In the genomic region with DNA sequence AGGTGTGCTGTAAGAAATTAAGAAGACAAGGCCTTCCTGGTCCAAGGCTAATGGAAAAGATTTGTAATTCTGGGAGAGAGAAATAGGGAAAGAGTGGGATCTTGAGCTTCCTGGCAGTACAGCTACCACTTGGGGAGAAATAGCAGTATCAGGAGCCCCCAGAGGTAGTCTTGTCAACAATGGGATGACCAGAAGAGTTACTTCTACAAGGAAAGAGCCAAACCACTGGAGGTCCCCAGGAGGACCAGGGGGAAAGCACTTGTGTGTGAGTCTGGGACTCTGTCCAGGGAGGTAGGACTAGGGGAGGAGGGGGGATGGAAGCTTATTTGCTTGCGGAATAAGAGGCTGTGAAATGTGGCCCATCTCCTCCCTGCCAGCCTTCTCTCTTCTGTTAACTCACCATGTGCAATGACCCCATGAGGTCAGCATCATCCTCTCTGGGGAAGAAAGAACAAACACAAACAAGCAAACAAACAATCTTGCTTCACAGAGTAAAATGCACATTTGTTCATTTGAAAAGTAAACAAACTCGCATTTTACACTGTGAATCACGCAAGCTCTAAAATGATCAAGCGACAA, we compare ENCODE assay signal across 19 cellular contexts.
DNase-seq lines count a peak whose midpoint lies in the region; ATAC-seq, FAIRE-seq and TF ChIP-seq lines count a peak whose summit lies in the region.
"Had no signal": no experiment of that assay in that cellular context is flagged by ENCODE, and none has a peak within 500 bp of the region (broad histone marks: within the 10 kb centered on the region; RNA-seq: fewer than 3 reads in every experiment).

No MANE protein-coding gene starts in this region.

- intact Hi-C loops in gastrocnemius medialis (cut with DNase I; ENCODE audit: low total_unique reads): no loop called here
- intact Hi-C loops in esophagus muscularis mucosa (cut with DNase I): no loop called here

- H3K4me1 ChIP-seq in H1 (replicated peaks in 1 of 4; ENCODE audit: control insufficient read depth in 3 of 4, insufficient read depth in 4 of 4, low read length in 3 of 4) (0 out of 7 replicates have a peak, but pooled peaks cover 0 to 2% (median 0%) of the 10 kb centered on the region in 4 experiments), gastrocnemius medialis (no peaks in the 10 kb centered on the region), esophagus muscularis mucosa (no peaks in the 10 kb centered on the region)
- H3K4me1 ChIP-seq: BLaER1, Caco-2 had no signal

- no peaks in the 10 kb centered on the region for H3K36me3 Mint-ChIP-seq in T-helper 1 cell treated with Interleukin-12 subunit alpha and Interleukin-12 subunit beta and Interleukin-4 antibody, amounts not matched to agents 30 μg/mL and 1 μg/mL, for 36 hours (ENCODE audit: low read depth)
- H3K36me3 Mint-ChIP-seq: CD4-positive, CD25-positive, alpha-beta regulatory T cell; CD8-positive, alpha-beta T cell had no signal

- POLR2A ChIA-PET in H1 (lab: Charles Lee; ENCODE audit: partially characterized antibody): no interaction called here

- H2BK12ac ChIP-seq in H1 (ENCODE audit: low read depth, low read length): no peak overlapping the region

- H3K27me3 Mint-ChIP-seq in T-helper 1 cell treated with Interleukin-12 subunit alpha and Interleukin-12 subunit beta and Interleukin-4 antibody, amounts not matched to agents 30 μg/mL and 1 μg/mL, for 36 hours (ENCODE audit: low read depth): no peaks in the 10 kb centered on the region
- H3K27me3 Mint-ChIP-seq: B cell had no signal

- H4K20me1 ChIP-seq in H1 (replicated peaks in 1 of 2; ENCODE audit: control insufficient read depth in 1 of 2, insufficient read depth in 2 of 2, low read length in 2 of 2): no peaks in the 10 kb centered on the region
- H4K20me1 ChIP-seq: BLaER1 had no signal

- no peak overlapping the region for H2BK120ac ChIP-seq in H1 (replicated peaks; ENCODE audit: low read depth, low read length)

- no peak overlapping the region for H3K23ac ChIP-seq in H1 (ENCODE audit: insufficient read length)

- H3K14ac ChIP-seq in H1 (ENCODE audit: insufficient read length): no peak overlapping the region

- no peak overlapping the region for H4K8ac ChIP-seq in H1 (ENCODE audit: extremely low read depth, insufficient read depth, low read length)

- TF ChIP-seq CTCF in H1 (IDR thresholded peaks at IDR 0.05; ENCODE audit: control extremely low read depth in 1 of 3, insufficient read depth in 1 of 3, low read depth in 1 of 3, low read length in 3 of 3) (no peak), gastrocnemius medialis (IDR thresholded peaks at IDR 0.05 in 4 of 5, conservative IDR thresholded peaks at IDR 0.05 in 1 of 5) (no peak), esophagus muscularis mucosa (IDR thresholded peaks at IDR 0.05) (no peak)

- H2BK15ac ChIP-seq in H1 (ENCODE audit: low read length): no peak overlapping the region

- H3K4me3 Mint-ChIP-seq in T-helper 1 cell treated with Interleukin-12 subunit alpha and Interleukin-12 subunit beta and Interleukin-4 antibody, amounts not matched to agents 30 μg/mL and 1 μg/mL, for 36 hours: no peak overlapping the region
- H3K4me3 Mint-ChIP-seq: B cell; CD4-positive, CD25-positive, alpha-beta regulatory T cell; CD8-positive, alpha-beta T cell had no signal

- DNase-seq in T-helper 1 cell (no peak), H1 (ENCODE audit: low read depth in 1 of 2, low spot score in 2 of 2) (no peak), gastrocnemius medialis (peak in 1 of 2 donors; percentile 25), NAMALWA (ENCODE audit: low spot score) (no peak), esophagus muscularis mucosa (ENCODE audit: extremely low spot score) (no peak)
- DNase-seq: Caco-2; CD4-positive, CD25-positive, alpha-beta regulatory T cell; CD8-positive, alpha-beta T cell; DMS153; DND-41; GOT3; H7; HCEC 1CT had no signal

- peak; percentile 53 to 56 for ATAC-seq in gastrocnemius medialis
- ATAC-seq: CD8-positive, alpha-beta T cell had no signal

- H2AFZ ChIP-seq in H1 (ENCODE audit: low read length): no peak overlapping the region

- TF ChIP-seq POLR2A in H1 (IDR thresholded peaks at IDR 0.05; ENCODE audit: control extremely low read depth in 1 of 2, low read depth in 2 of 2, low read length in 2 of 2): no peak
- no peak for TF ChIP-seq POLR2A in gastrocnemius medialis (IDR thresholded peaks at IDR 0.05)
- TF ChIP-seq POLR2A in esophagus muscularis mucosa (IDR thresholded peaks at IDR 0.05; ENCODE audit: low read depth): no peak

- H2BK5ac ChIP-seq in H1 (ENCODE audit: low read depth, low read length): no peak overlapping the region

- H3K18ac ChIP-seq in H1 (ENCODE audit: extremely low read depth, low read length): no peak overlapping the region

- no peak for TF ChIP-seq EP300 in H1 (IDR thresholded peaks at IDR 0.05; ENCODE audit: borderline replicate concordance in 1 of 2, low read depth in 2 of 2, low read length in 2 of 2)
- TF ChIP-seq EP300 in esophagus muscularis mucosa (IDR thresholded peaks at IDR 0.05): no peak

- H3K9me3 ChIP-seq in H1 (ENCODE audit: insufficient read depth in 2 of 2, low read depth in 1 of 2, low read length in 1 of 2): no peaks in the 10 kb centered on the region
- H3K9me3 ChIP-seq in gastrocnemius medialis: no peaks in the 10 kb centered on the region
- H3K9me3 ChIP-seq in esophagus muscularis mucosa: no peaks in the 10 kb centered on the region
- H3K9me3 ChIP-seq: BLaER1, Caco-2 had no signal

- H3K27ac ChIP-seq in H1 (ENCODE audit: low read depth, low read length): no peak overlapping the region
- H3K27ac ChIP-seq in gastrocnemius medialis: no peak overlapping the region
- H3K27ac ChIP-seq in esophagus muscularis mucosa (replicated peaks in 1 of 4): no peak overlapping the region
- H3K27ac ChIP-seq: BLaER1, C4-2B had no signal

- H2BK20ac ChIP-seq in H1 (ENCODE audit: low read length): no peak overlapping the region

- H3K4me2 ChIP-seq in H1 (ENCODE audit: insufficient read depth in 1 of 2, low read depth in 2 of 2, low read length in 2 of 2): no peak overlapping the region
- H3K4me2 ChIP-seq: BLaER1 had no signal

- H2AK5ac ChIP-seq in H1 (ENCODE audit: low read depth, low read length): no peak overlapping the region

- H3K4me3 ChIP-seq in H1 (ENCODE audit: extremely low read depth in 1 of 4, insufficient read depth in 2 of 4, low read depth in 3 of 4, low read length in 4 of 4) (no peak overlapping the region), gastrocnemius medialis (no peak overlapping the region), esophagus muscularis mucosa (no peak overlapping the region)
- H3K4me3 ChIP-seq: BLaER1 had no signal

- no peak overlapping the region for H3K56ac ChIP-seq in H1 (replicated peaks; ENCODE audit: insufficient read length, low read depth, low read length)

- H3K4me1 Mint-ChIP-seq in T-helper 1 cell treated with Interleukin-12 subunit alpha and Interleukin-12 subunit beta and Interleukin-4 antibody, amounts not matched to agents 30 μg/mL and 1 μg/mL, for 36 hours (ENCODE audit: low read depth): no peaks in the 10 kb centered on the region
- H3K4me1 Mint-ChIP-seq: B cell; CD4-positive, CD25-positive, alpha-beta regulatory T cell had no signal

- 99% methylated on average over 4 of the region's 4 CpGs; no CpG with 5 or more reads in 1 of the 2 experiments for WGBS in H1 (ENCODE audit: extremely low coverage in 1 of 2, insufficient coverage in 1 of 2, insufficient read length in 1 of 2, insufficient replicate concordance in 2 of 2, low coverage in 1 of 2, low lambda C conversion rate in 2 of 2, missing lambda C conversion rate in 1 of 2), 2 experiments
- 83% methylated on average over 4 of the region's 4 CpGs for WGBS in esophagus muscularis mucosa

- in situ Hi-C loops in gastrocnemius medialis (cut with MboI; ENCODE audit: low sequenced_read_pairs in 4 of 4): no loop called here

- no peak for TF ChIP-seq RAD21 in H1 (IDR thresholded peaks at IDR 0.05 in 1 of 2, conservative IDR thresholded peaks at IDR 0.05 in 1 of 2; ENCODE audit: low read depth in 2 of 2, low read length in 2 of 2)

- H4K91ac ChIP-seq in H1 (replicated peaks; ENCODE audit: insufficient read length, low read length): no peak overlapping the region

- no peaks in the 10 kb centered on the region for H3K79me2 ChIP-seq in H1 (ENCODE audit: control insufficient read depth in 1 of 2, insufficient read depth in 2 of 2, low read length in 2 of 2)

- H3K23me2 ChIP-seq in H1 (ENCODE audit: low read depth, low read length): no peaks in the 10 kb centered on the region

- H3K9ac ChIP-seq in H1 (replicated peaks in 1 of 4; ENCODE audit: extremely low read depth in 1 of 4, low read depth in 3 of 4, low read length in 3 of 4): no peak overlapping the region
- H3K9ac ChIP-seq: BLaER1 had no signal

- peaks cover 7% of the 10 kb centered on the region for H3K9me3 Mint-ChIP-seq in T-helper 1 cell treated with Interleukin-12 subunit alpha and Interleukin-12 subunit beta and Interleukin-4 antibody, amounts not matched to agents 30 μg/mL and 1 μg/mL, for 36 hours
- H3K9me3 Mint-ChIP-seq: CD8-positive, alpha-beta T cell had no signal

- H3K27me3 ChIP-seq in H1 (replicated peaks in 1 of 4; ENCODE audit: control insufficient read depth in 3 of 4, extremely low read depth in 1 of 4, insufficient read depth in 3 of 4, low read length in 3 of 4) (no peaks in the 10 kb centered on the region), gastrocnemius medialis (no peaks in the 10 kb centered on the region), esophagus muscularis mucosa (no peaks in the 10 kb centered on the region)
- H3K27me3 ChIP-seq: BLaER1 had no signal

- CTCF ChIA-PET in H1 (lab: Charles Lee; ENCODE audit: partially characterized antibody): no interaction called here

- no peak overlapping the region for H4K5ac ChIP-seq in H1 (ENCODE audit: insufficient read length, low read depth, low read length)

- H3K27ac Mint-ChIP-seq in T-helper 1 cell treated with Interleukin-12 subunit alpha and Interleukin-12 subunit beta and Interleukin-4 antibody, amounts not matched to agents 30 μg/mL and 1 μg/mL, for 36 hours: peak overlapping the region; percentile 49
- H3K27ac Mint-ChIP-seq: B cell; CD4-positive, CD25-positive, alpha-beta regulatory T cell; CD8-positive, alpha-beta T cell had no signal

- no peaks in the 10 kb centered on the region for H3K79me1 ChIP-seq in H1 (ENCODE audit: low read depth, low read length)

- no peak overlapping the region for H3K4ac ChIP-seq in H1 (replicated peaks; ENCODE audit: insufficient read length, low read depth, low read length)

- H3K36me3 ChIP-seq in H1 (ENCODE audit: control insufficient read depth in 2 of 4, insufficient read depth in 4 of 4, low read length in 3 of 4) (no peaks in the 10 kb centered on the region), gastrocnemius medialis (no peaks in the 10 kb centered on the region), esophagus muscularis mucosa (no peaks in the 10 kb centered on the region)
- H3K36me3 ChIP-seq: BLaER1 had no signal

- peak; percentile 45 for FAIRE-seq in H1 (lab: Jason Lieb, UNC)
- FAIRE-seq: G401.6, GM12892 had no signal

TF ChIP-seq in H1, 55 proteins besides CTCF, POLR2A, EP300 and RAD21 (continues in another document):
- TF ChIP-seq JUN (IDR thresholded peaks at IDR 0.05; ENCODE audit: low read depth, low read length) (no peak), ZNF274 (IDR thresholded peaks at IDR 0.05; ENCODE audit: borderline replicate concordance, extremely low read depth, low read length) (no peak), FOSL1 (IDR thresholded peaks at IDR 0.05; ENCODE audit: insufficient read depth, low read depth, low read length) (no peak), BCL11A (IDR thresholded peaks at IDR 0.05; ENCODE audit: low read depth in 2 of 2, low read length in 2 of 2) (no peak), KDM5A (IDR thresholded peaks at IDR 0.05; ENCODE audit: low read length) (no peak)
